20 cellular contexts compared by ENCODE assay signal in the genomic region with DNA sequence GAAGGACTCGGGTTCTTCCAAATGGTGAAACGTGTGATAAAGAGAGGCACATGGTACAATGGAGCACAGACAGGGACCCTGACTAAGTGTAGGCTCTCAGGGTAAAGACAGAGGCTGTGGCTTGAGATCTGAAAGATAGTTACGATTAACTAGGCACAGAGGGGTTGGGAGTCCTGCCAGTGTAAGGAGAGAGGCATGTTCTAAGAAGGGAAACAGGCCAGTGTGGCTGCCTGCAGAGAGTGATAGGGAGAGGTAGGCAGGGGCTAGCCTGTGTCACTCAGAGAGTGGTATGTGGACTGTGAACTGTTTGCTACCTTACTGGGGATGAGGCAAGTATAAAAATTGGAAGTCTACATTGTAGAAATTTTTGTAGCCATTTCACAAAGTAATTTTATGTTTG.
DNase-seq lines count a peak whose midpoint lies in the region; ATAC-seq and TF ChIP-seq lines count a peak whose summit lies in the region.
"Had no signal": no experiment of that assay in that cellular context is flagged by ENCODE, and none has a peak within 500 bp of the region (broad histone marks: within the 10 kb centered on the region; RNA-seq: fewer than 3 reads in every experiment).

No MANE protein-coding gene starts in this region.

- ATAC-seq in HG03571 (IDR thresholded peaks at IDR 0.05; ENCODE audit: unreplicated experiment) (no peak), gastroesophageal sphincter (no peak)
- no peak for ATAC-seq in CD8-positive, alpha-beta T cell
- ATAC-seq: GM12878 had no signal

- peak overlapping the region; percentile 39 for H2AFZ ChIP-seq in PC-9

- H3K4me1 ChIP-seq in BE2C (peaks cover 8% of the 10 kb centered on the region), PC-9 (replicated peaks; ENCODE audit: insufficient read depth) (no peaks in the 10 kb centered on the region), gastroesophageal sphincter (no peaks in the 10 kb centered on the region)
- no peaks in the 10 kb centered on the region for H3K4me1 ChIP-seq in CD8-positive, alpha-beta T cell (ENCODE audit: insufficient read depth, low read length)

- no peak overlapping the region for H3K27ac Mint-ChIP-seq in CD8-positive, alpha-beta T cell

- no peak for TF ChIP-seq EP300 in gastroesophageal sphincter (IDR thresholded peaks at IDR 0.05)

- no peak overlapping the region for H3K4me2 ChIP-seq in PC-9
- H3K4me2 ChIP-seq: SK-N-SH had no signal

- H3K4me3 ChIP-seq in BE2C (ENCODE audit: low read depth, low read length) (no peak overlapping the region), PC-9 (no peak overlapping the region), gastroesophageal sphincter (no peak overlapping the region)
- no peak overlapping the region for H3K4me3 ChIP-seq in CD8-positive, alpha-beta T cell (ENCODE audit: low read depth, low read length)
- H3K4me3 ChIP-seq: GM12878 had no signal

- H3K36me3 Mint-ChIP-seq in CD8-positive, alpha-beta T cell: no peaks in the 10 kb centered on the region

- no peaks in the 10 kb centered on the region for H3K9me3 Mint-ChIP-seq in CD8-positive, alpha-beta T cell

- H3K27me3 Mint-ChIP-seq in CD8-positive, alpha-beta T cell (ENCODE audit: low read depth): peaks cover 3% of the 10 kb centered on the region

- DNase-seq in BE2C (peak; percentile 48), PC-9 (no peak), iPS-NIHi7 (ENCODE audit: extremely low spot score) (peak; percentile 20)
- no peak for DNase-seq in stimulated activated naive CD4-positive, alpha-beta T cell treated with Interleukin-2 at 50 U/mL for 16 hours (lab: John Stamatoyannopoulos, UW)
- DNase-seq in CD8-positive, alpha-beta T cell: no peak
- DNase-seq: C1 segment of cervical spinal cord, GDM1, IMR-90, MV-4-11, NCI-H1417, NCI-H187 treated with DMSO at 0.1 percent for 48 hours, NCI-H2171, NCI-H446, NCI-H748 treated with DMSO at 0.1 percent for 48 hours, Right ventricle myocardium superior, SK-N-SH had no signal

- no peak for TF ChIP-seq POLR2A in gastroesophageal sphincter (IDR thresholded peaks at IDR 0.05)

- no peaks in the 10 kb centered on the region for H3F3A ChIP-seq in PC-9 (ENCODE audit: insufficient read depth, low read depth)

- no peaks in the 10 kb centered on the region for H3K9me2 ChIP-seq in PC-9 (ENCODE audit: insufficient read depth)
- H3K9me2 ChIP-seq: SK-N-SH had no signal

- BruUV-seq in PC-9 (replicated peaks; lab: Mats Ljungman, UMichigan): no TSS peak

- POLR2A ChIA-PET in PC-9 (lab: Charles Lee; ENCODE audit: unreplicated experiment): no interaction called here
- POLR2A ChIA-PET in CD8-positive, alpha-beta T cell (lab: Charles Lee): no interaction called here

- H3K4me3 Mint-ChIP-seq in CD8-positive, alpha-beta T cell: no peak overlapping the region

- intact Hi-C loops in PC-9 (cut with micrococcal nuclease; ENCODE audit: unreplicated experiment): loop anchor here (5.0 kb wide), 1 partner anchor 280 kb away; no protein-coding TSS in a partner anchor
- intact Hi-C loops in CD8-positive, alpha-beta T cell (cut with DNase I, micrococcal nuclease): loop anchor here in 1 of 2 experiments (5.0 kb wide), 1 partner anchor 670 kb away; no protein-coding TSS in a partner anchor

- CTCF ChIA-PET in PC-9 (lab: Charles Lee): no interaction called here
- CTCF ChIA-PET in CD8-positive, alpha-beta T cell (lab: Charles Lee): interaction anchor here (3.0 kb wide), 1 partner anchor 8 kb away, joined by 15 read pairs; no protein-coding TSS in a partner anchor

- peak overlapping the region; percentile 96 for H3K27ac ChIP-seq in KOPT-K1 (ENCODE audit: low read depth, low read length, poor library complexity, severe bottlenecking)
- H3K27ac ChIP-seq in PC-9: no peak overlapping the region
- H3K27ac ChIP-seq in gastroesophageal sphincter: no peak overlapping the region
- H3K27ac ChIP-seq in CD8-positive, alpha-beta T cell (ENCODE audit: low read depth, low read length): no peak overlapping the region

- H3K27me3 ChIP-seq in BE2C (no peaks in the 10 kb centered on the region), PC-9 (ENCODE audit: insufficient read depth, low read depth) (no peaks in the 10 kb centered on the region), gastroesophageal sphincter (peaks cover 6% of the 10 kb centered on the region)
- no peaks in the 10 kb centered on the region for H3K27me3 ChIP-seq in CD8-positive, alpha-beta T cell (ENCODE audit: insufficient read depth, low read length)

- TF ChIP-seq CTCF in BE2C (IDR thresholded peaks at IDR 0.05; ENCODE audit: low read depth, low read length): no peak
- no peak for TF ChIP-seq CTCF in PC-9 (conservative IDR thresholded peaks at IDR 0.05)
- TF ChIP-seq CTCF in gastroesophageal sphincter (IDR thresholded peaks at IDR 0.05): no peak
- TF ChIP-seq CTCF in CD8-positive, alpha-beta T cell (IDR thresholded peaks at IDR 0.05): no peak

- H3K36me3 ChIP-seq in BE2C (no peaks in the 10 kb centered on the region), KOPT-K1 (ENCODE audit: insufficient read depth, low read length) (no peaks in the 10 kb centered on the region), PC-9 (ENCODE audit: low read depth) (no peaks in the 10 kb centered on the region), gastroesophageal sphincter (no peaks in the 10 kb centered on the region)
- no peaks in the 10 kb centered on the region for H3K36me3 ChIP-seq in CD8-positive, alpha-beta T cell (ENCODE audit: insufficient read depth, low read length)

- 79% methylated on average over 3 of the region's 3 CpGs for WGBS in gastroesophageal sphincter (ENCODE audit: low coverage in 1 of 2), 2 donors

- H3K4me1 Mint-ChIP-seq in CD8-positive, alpha-beta T cell (ENCODE audit: low read depth): peaks cover 3% of the 10 kb centered on the region

- H4K20me1 ChIP-seq in PC-9 (ENCODE audit: insufficient read depth): no peaks in the 10 kb centered on the region

- H3K79me2 ChIP-seq in PC-9 (ENCODE audit: low read depth): no peaks in the 10 kb centered on the region

- H3K9me3 ChIP-seq in BE2C (no peaks in the 10 kb centered on the region), KOPT-K1 (ENCODE audit: insufficient read depth, low read length, poor library complexity, severe bottlenecking) (no peaks in the 10 kb centered on the region), PC-9 (ENCODE audit: insufficient read depth, low read depth) (no peaks in the 10 kb centered on the region), gastroesophageal sphincter (no peaks in the 10 kb centered on the region)
- H3K9me3 ChIP-seq in CD8-positive, alpha-beta T cell (ENCODE audit: low read length): no peaks in the 10 kb centered on the region
- H3K9me3 ChIP-seq: SK-N-SH had no signal

Comparison
In these comparisons a context has a peak if more than half of its experiments do, and no peak if none do; other contexts are left out.
1. DNase-seq: peak in BE2C (single experiment) and iPS-NIHi7 (single experiment); none in PC-9 (0 of 2), stimulated activated naive CD4-positive, alpha-beta T cell treated with Interleukin-2 at 50 U/mL for 16 hours (single experiment) and CD8-positive, alpha-beta T cell (0 of 7).